14 cellular contexts compared by ENCODE assay signal in the genomic region with DNA sequence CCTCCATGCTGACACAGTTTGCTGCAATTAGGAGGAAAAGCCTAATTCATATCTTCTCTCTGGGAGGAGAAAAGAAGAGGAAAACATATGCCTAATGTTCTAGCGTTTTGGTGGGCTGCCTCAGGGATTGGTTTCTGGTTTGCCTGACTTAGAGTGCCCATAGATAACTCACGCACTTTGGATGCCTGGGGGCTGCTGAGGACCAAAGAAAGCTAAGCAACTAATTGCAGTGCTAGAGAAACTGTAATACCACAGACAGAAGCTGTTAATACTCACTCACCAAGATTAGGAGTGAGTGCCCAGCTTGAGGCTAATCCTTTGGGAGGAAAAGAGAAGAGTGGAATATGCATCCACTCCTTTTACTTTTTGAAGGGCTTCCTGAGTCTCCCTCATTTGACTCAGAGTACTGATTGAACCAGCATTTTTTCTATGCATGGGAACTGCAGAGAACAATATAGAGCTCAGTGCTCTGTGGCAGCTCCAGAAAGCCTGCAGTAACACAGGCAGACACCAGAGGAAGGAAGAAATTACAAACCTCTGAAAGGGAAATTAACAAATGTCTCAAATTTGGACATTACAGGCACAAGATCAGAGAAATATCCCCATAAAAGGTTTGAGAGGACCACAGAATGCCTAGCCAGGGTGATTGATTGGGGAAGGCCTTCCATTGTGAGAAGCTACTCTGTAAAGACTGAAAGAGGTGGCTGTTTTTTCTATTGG.
"Had no signal": no experiment of that assay in that cellular context is flagged by ENCODE, and none has a peak within 500 bp of the region (broad histone marks: within the 10 kb centered on the region; RNA-seq: fewer than 3 reads in every experiment).

No MANE protein-coding gene starts in this region.

- FAIRE-seq: urothelium cell line had no signal

- H3K4me1 ChIP-seq: stomach had no signal

- H3K27ac Mint-ChIP-seq: activated B cell treated with CpG ODN at 0.5 μM for 24 hours; activated CD4-positive, alpha-beta T cell treated with anti-CD3 and anti-CD28 coated beads, Interleukin-2, amount 10 ng/mL, durations not matched to agents 24 days and 14 days; activated naive CD4-positive, alpha-beta T cell treated with anti-CD3 and anti-CD28 coated beads for 36 hours; effector memory CD8-positive, alpha-beta T cell; naive B cell had no signal

- H3K36me3 ChIP-seq: stomach, thoracic aorta had no signal

- DNase-seq: activated B cell treated with CpG ODN at 0.5 μM for 24 hours; activated CD4-positive, alpha-beta T cell treated with anti-CD3 and anti-CD28 coated beads, Interleukin-2, amount 10 ng/mL, durations not matched to agents 24 days and 14 days; activated CD8-positive, alpha-beta memory T cell treated with anti-CD3 and anti-CD28 coated beads for 24 hours; activated naive CD4-positive, alpha-beta T cell treated with anti-CD3 and anti-CD28 coated beads for 36 hours; cortex of kidney; effector memory CD8-positive, alpha-beta T cell; naive B cell; stimulated activated CD4-positive, alpha-beta T cell treated with anti-CD3 and anti-CD28 coated beads, Interleukin-15, amount 100 ng/mL, for 24 hours; stimulated activated CD4-positive, alpha-beta T cell treated with anti-CD3 and anti-CD28 coated beads, Interleukin-4, amount 100 ng/mL, for 4 hours; stomach; T-helper 1 cell had no signal

- H3K27me3 ChIP-seq: stomach had no signal

- H3K27ac ChIP-seq: stomach, thoracic aorta had no signal

- H3K27me3 Mint-ChIP-seq: activated B cell treated with CpG ODN at 0.5 μM for 24 hours; activated CD4-positive, alpha-beta T cell treated with anti-CD3 and anti-CD28 coated beads, Interleukin-2, amount 10 ng/mL, durations not matched to agents 24 days and 14 days; central memory CD8-positive, alpha-beta T cell; effector memory CD8-positive, alpha-beta T cell; naive B cell had no signal

- ATAC-seq: effector memory CD8-positive, alpha-beta T cell had no signal

- H3K4me1 Mint-ChIP-seq: activated B cell treated with CpG ODN at 0.5 μM for 24 hours; activated CD4-positive, alpha-beta T cell treated with anti-CD3 and anti-CD28 coated beads, Interleukin-2, amount 10 ng/mL, durations not matched to agents 24 days and 14 days; central memory CD8-positive, alpha-beta T cell; naive B cell had no signal

- H3K4me3 ChIP-seq: stomach, thoracic aorta had no signal

- H3K4me3 Mint-ChIP-seq: activated B cell treated with CpG ODN at 0.5 μM for 24 hours; activated CD4-positive, alpha-beta T cell treated with anti-CD3 and anti-CD28 coated beads, Interleukin-2, amount 10 ng/mL, durations not matched to agents 24 days and 14 days; activated naive CD4-positive, alpha-beta T cell treated with anti-CD3 and anti-CD28 coated beads for 36 hours; central memory CD8-positive, alpha-beta T cell; effector memory CD8-positive, alpha-beta T cell; naive B cell had no signal
